Comparison of ENCODE assay signal across 16 cellular contexts in the genomic region with DNA sequence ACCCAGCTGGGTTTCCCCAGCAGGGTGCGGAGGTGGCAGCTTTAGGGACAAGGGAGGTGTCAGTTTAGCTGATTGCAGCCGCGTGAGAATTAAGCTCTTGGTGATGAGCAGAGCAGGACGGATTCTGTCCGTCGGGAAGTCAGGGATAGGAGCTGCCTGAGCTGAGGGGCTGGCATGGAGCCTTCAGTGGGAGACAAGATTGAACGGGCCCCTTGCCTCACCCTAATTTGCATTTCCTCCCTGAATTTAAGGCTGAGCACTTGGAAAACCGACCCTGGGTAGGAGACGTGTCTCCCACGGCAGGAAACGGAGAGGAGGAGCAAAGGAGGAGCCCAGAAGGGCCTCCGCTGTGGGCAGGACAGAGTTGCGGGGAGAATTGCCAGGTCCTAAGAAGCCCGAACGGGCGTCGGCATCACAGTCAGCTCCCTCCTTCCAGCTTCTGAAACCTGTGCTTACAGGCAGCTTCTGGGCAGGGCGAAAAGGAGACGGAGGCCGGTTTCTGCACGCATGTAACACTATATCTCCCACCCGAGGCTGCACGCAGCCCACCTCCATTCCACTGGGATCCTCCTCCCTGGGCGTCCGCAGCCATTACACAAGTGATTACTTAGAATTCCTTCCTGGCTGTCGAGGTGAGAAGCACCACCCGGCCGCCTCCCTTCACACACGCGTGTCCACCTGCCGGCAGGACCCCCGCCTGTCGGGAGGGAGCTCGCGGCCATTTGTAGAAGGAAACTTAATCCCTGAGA.
A peak's percentile ranks its signal among the peaks of the same experiment; 100 is the strongest.
DNase-seq lines count a peak whose midpoint lies in the region; TF ChIP-seq lines count a peak whose summit lies in the region.
"Had no signal": no experiment of that assay in that cellular context is flagged by ENCODE, and none has a peak within 500 bp of the region (broad histone marks: within the 10 kb centered on the region; RNA-seq: fewer than 3 reads in every experiment).

No MANE protein-coding gene starts in this region.

- H3K9me2 ChIP-seq in hepatocyte (replicated peaks; ENCODE audit: insufficient read depth), result no peaks in the 10 kb centered on the region

- H3K9me3 ChIP-seq in hepatocyte (ENCODE audit: low read depth) (no peaks in the 10 kb centered on the region), testis (no peaks in the 10 kb centered on the region), BE2C (no peaks in the 10 kb centered on the region; the same call in 1 of the 2 replicates)
- H3K9me3 ChIP-seq: right lobe of liver had no signal

- H4K20me1 ChIP-seq in hepatocyte (ENCODE audit: insufficient read depth, poor library complexity, severe bottlenecking), result no peaks in the 10 kb centered on the region

- no peaks in the 10 kb centered on the region for H3K79me2 ChIP-seq in hepatocyte

- peak overlapping the region; percentile 52 for H2AFZ ChIP-seq in hepatocyte

- H3K27ac ChIP-seq in hepatocyte, result no peak overlapping the region
- H3K27ac ChIP-seq in testis, result peak overlapping the region in 1 of 2 donors; percentile 15
- H3K27ac ChIP-seq: HL-60, right lobe of liver had no signal

- H3K4me3 ChIP-seq in hepatocyte (peak overlapping the region; percentile 14), testis (peak overlapping the region; percentile 1 to 38), BE2C (ENCODE audit: low read depth, low read length) (no peak overlapping the region)
- H3K4me3 ChIP-seq: right lobe of liver had no signal

- no peak for TF ChIP-seq CTCF in hepatocyte (IDR thresholded peaks at IDR 0.05; ENCODE audit: poor library complexity)
- no peak for TF ChIP-seq CTCF in testis (IDR thresholded peaks at IDR 0.05)
- TF ChIP-seq CTCF in BE2C (IDR thresholded peaks at IDR 0.05; ENCODE audit: low read depth, low read length), result no peak

- intact Hi-C loops in testis (cut with DNase I; ENCODE audit: low total_unique reads), result no loop called here

- no peaks in the 10 kb centered on the region for H3K36me3 ChIP-seq in hepatocyte (replicated peaks; ENCODE audit: insufficient read depth, low read depth)
- no peaks in the 10 kb centered on the region for H3K36me3 ChIP-seq in testis (ENCODE audit: low read depth, missing control alignments)
- H3K36me3 ChIP-seq in BE2C, result no peaks in the 10 kb centered on the region
- H3K36me3 ChIP-seq: right lobe of liver had no signal

- no peak for TF ChIP-seq POLR2A in testis (IDR thresholded peaks at IDR 0.05)

- peaks cover 28% of the 10 kb centered on the region for H3K27me3 ChIP-seq in hepatocyte
- H3K27me3 ChIP-seq in testis, result no peaks in the 10 kb centered on the region
- H3K27me3 ChIP-seq in BE2C, result peaks cover 9% of the 10 kb centered on the region; the same call in 1 of the 2 replicates
- H3K27me3 ChIP-seq: right lobe of liver had no signal

- DNase-seq in NCI-H748 (lab: John Stamatoyannopoulos, UW; ENCODE audit: unreplicated experiment) (peak; percentile 28), NCI-H748 treated with DMSO at 0.1 percent for 48 hours (lab: John Stamatoyannopoulos, UW) (no peak), NCI-H69 (lab: John Stamatoyannopoulos, UW) (peak; percentile 37), hepatocyte (ENCODE audit: low spot score) (peak; percentile 49), testis (peak; percentile 67), BE2C (no peak), NCI-H446 treated with DMSO at 0.1 percent for 48 hours (lab: John Stamatoyannopoulos, UW) (no peak), H4 (ENCODE audit: low spot score) (no peak)
- DNase-seq: activated CD8-positive, alpha-beta memory T cell treated with anti-CD3 and anti-CD28 coated beads, Interleukin-2, amount 50 U/mL, for 48 hours; activated naive CD4-positive, alpha-beta T cell treated with anti-CD3 and anti-CD28 coated beads, Interleukin-2, amount 50 U/mL, for 16 hours; HFFc6; islet precursor cell; NCI-H2081; right lobe of liver; stimulated activated CD4-positive, alpha-beta T cell treated with anti-CD3 and anti-CD28 coated beads, Interleukin-2, amount 100 ng/mL, for 48 hours had no signal

- 17% methylated on average over 35 of the region's 35 CpGs for whole genome bisulfite sequencing in hepatocyte (ENCODE audit: low lambda C conversion rate, missing lambda C conversion rate)
- 8 to 13% methylated on average over 20 to 35 of the region's 35 CpGs for WGBS in testis, 2 donors

- peaks cover 4% of the 10 kb centered on the region for H3K4me1 ChIP-seq in hepatocyte (ENCODE audit: insufficient read depth)
- H3K4me1 ChIP-seq in testis, result peaks cover 4% of the 10 kb centered on the region
- no peaks in the 10 kb centered on the region for H3K4me1 ChIP-seq in BE2C
- H3K4me1 ChIP-seq: right lobe of liver had no signal

- H3K4me2 ChIP-seq in hepatocyte, result peak overlapping the region; percentile 84

Comparison
In these comparisons a context has a peak if more than half of its experiments do, and no peak if none do; other contexts are left out.
1. DNase-seq: peak in NCI-H748 (single experiment), NCI-H69 (single experiment), hepatocyte (single experiment) and testis (single experiment); none in NCI-H748 treated with DMSO at 0.1 percent for 48 hours (single experiment), BE2C (single experiment), NCI-H446 treated with DMSO at 0.1 percent for 48 hours (single experiment) and H4 (single experiment).